15 cellular contexts compared by ENCODE assay signal in genomic region chr2:130548418-130548817, GRCh38. TPM values are rescaled to one million over a fixed set of nuclear protein-coding genes. Genes with fewer than 3 reads are reported as not detected.
"Had no signal": no experiment of that assay in that cellular context is flagged by ENCODE, and none has a peak within 500 bp of the region (broad histone marks: within the 10 kb centered on the region; RNA-seq: fewer than 3 reads in every experiment).

No MANE protein-coding gene starts in this region.

RNA-seq across cellular contexts. Expression of gene CFC1B, which starts 27.4 kb away (rescaled TPM):
- total RNA-seq: activated B cell treated with CpG ODN at 0.5 μM for 24 hours; activated CD4-positive, alpha-beta memory T cell treated with anti-CD3 and anti-CD28 coated beads for 36 hours; activated CD4-positive, alpha-beta memory T cell treated with anti-CD3 and anti-CD28 coated beads, Interleukin-2, amount 10 ng/mL, durations not matched to agents 7 days and 5 days; activated CD4-positive, alpha-beta T cell treated with anti-CD3 and anti-CD28 coated beads for 36 hours; activated CD4-positive, alpha-beta T cell treated with anti-CD3 and anti-CD28 coated beads, Interleukin-2, amount 10 ng/mL, durations not matched to agents 24 days and 14 days; activated CD4-positive, alpha-beta T cell treated with anti-CD3 and anti-CD28 coated beads, Interleukin-2, amount 10 ng/mL, durations not matched to agents 7 days and 5 days; activated CD8-positive, alpha-beta memory T cell treated with anti-CD3 and anti-CD28 coated beads for 36 hours; activated CD8-positive, alpha-beta memory T cell treated with anti-CD3 and anti-CD28 coated beads, Interleukin-2, amount 10 ng/mL, durations not matched to agents 7 days and 5 days; activated CD8-positive, alpha-beta T cell treated with anti-CD3 and anti-CD28 coated beads for 36 hours; activated CD8-positive, alpha-beta T cell treated with anti-CD3 and anti-CD28 coated beads, Interleukin-2, amount 10 ng/mL, durations not matched to agents 7 days and 5 days; T-cell; T-helper 1 cell treated with Interleukin-12 subunit alpha and Interleukin-12 subunit beta and Interleukin-4 antibody, amounts not matched to agents 30 ng/mL and 1 ng/mL, for 36 hours; T-helper 17 cell; T-helper 2 cell treated with Interferon-gamma antibody and Interleukin-4, amounts not matched to agents 100 ng/mL and 5 ng/mL, for 36 hours; WTC11 had no signal

RNA-seq across cellular contexts. Expression of gene POTEI, which starts 39.3 kb away (rescaled TPM):
- total RNA-seq: activated B cell treated with CpG ODN at 0.5 μM for 24 hours; activated CD4-positive, alpha-beta memory T cell treated with anti-CD3 and anti-CD28 coated beads for 36 hours; activated CD4-positive, alpha-beta memory T cell treated with anti-CD3 and anti-CD28 coated beads, Interleukin-2, amount 10 ng/mL, durations not matched to agents 7 days and 5 days; activated CD4-positive, alpha-beta T cell treated with anti-CD3 and anti-CD28 coated beads for 36 hours; activated CD4-positive, alpha-beta T cell treated with anti-CD3 and anti-CD28 coated beads, Interleukin-2, amount 10 ng/mL, durations not matched to agents 24 days and 14 days; activated CD4-positive, alpha-beta T cell treated with anti-CD3 and anti-CD28 coated beads, Interleukin-2, amount 10 ng/mL, durations not matched to agents 7 days and 5 days; activated CD8-positive, alpha-beta memory T cell treated with anti-CD3 and anti-CD28 coated beads for 36 hours; activated CD8-positive, alpha-beta memory T cell treated with anti-CD3 and anti-CD28 coated beads, Interleukin-2, amount 10 ng/mL, durations not matched to agents 7 days and 5 days; activated CD8-positive, alpha-beta T cell treated with anti-CD3 and anti-CD28 coated beads for 36 hours; activated CD8-positive, alpha-beta T cell treated with anti-CD3 and anti-CD28 coated beads, Interleukin-2, amount 10 ng/mL, durations not matched to agents 7 days and 5 days; T-cell; T-helper 1 cell treated with Interleukin-12 subunit alpha and Interleukin-12 subunit beta and Interleukin-4 antibody, amounts not matched to agents 30 ng/mL and 1 ng/mL, for 36 hours; T-helper 17 cell; T-helper 2 cell treated with Interferon-gamma antibody and Interleukin-4, amounts not matched to agents 100 ng/mL and 5 ng/mL, for 36 hours had no signal

RNA-seq across cellular contexts. Expression of gene CFC1, which starts 51.0 kb away (rescaled TPM):
- total RNA-seq: activated B cell treated with CpG ODN at 0.5 μM for 24 hours; activated CD4-positive, alpha-beta memory T cell treated with anti-CD3 and anti-CD28 coated beads for 36 hours; activated CD4-positive, alpha-beta memory T cell treated with anti-CD3 and anti-CD28 coated beads, Interleukin-2, amount 10 ng/mL, durations not matched to agents 7 days and 5 days; activated CD4-positive, alpha-beta T cell treated with anti-CD3 and anti-CD28 coated beads for 36 hours; activated CD4-positive, alpha-beta T cell treated with anti-CD3 and anti-CD28 coated beads, Interleukin-2, amount 10 ng/mL, durations not matched to agents 24 days and 14 days; activated CD4-positive, alpha-beta T cell treated with anti-CD3 and anti-CD28 coated beads, Interleukin-2, amount 10 ng/mL, durations not matched to agents 7 days and 5 days; activated CD8-positive, alpha-beta memory T cell treated with anti-CD3 and anti-CD28 coated beads for 36 hours; activated CD8-positive, alpha-beta memory T cell treated with anti-CD3 and anti-CD28 coated beads, Interleukin-2, amount 10 ng/mL, durations not matched to agents 7 days and 5 days; activated CD8-positive, alpha-beta T cell treated with anti-CD3 and anti-CD28 coated beads for 36 hours; activated CD8-positive, alpha-beta T cell treated with anti-CD3 and anti-CD28 coated beads, Interleukin-2, amount 10 ng/mL, durations not matched to agents 7 days and 5 days; T-cell; T-helper 1 cell treated with Interleukin-12 subunit alpha and Interleukin-12 subunit beta and Interleukin-4 antibody, amounts not matched to agents 30 ng/mL and 1 ng/mL, for 36 hours; T-helper 17 cell; T-helper 2 cell treated with Interferon-gamma antibody and Interleukin-4, amounts not matched to agents 100 ng/mL and 5 ng/mL, for 36 hours; WTC11 had no signal
